ENCODE assay signal across 9 cellular contexts in the genomic region with DNA sequence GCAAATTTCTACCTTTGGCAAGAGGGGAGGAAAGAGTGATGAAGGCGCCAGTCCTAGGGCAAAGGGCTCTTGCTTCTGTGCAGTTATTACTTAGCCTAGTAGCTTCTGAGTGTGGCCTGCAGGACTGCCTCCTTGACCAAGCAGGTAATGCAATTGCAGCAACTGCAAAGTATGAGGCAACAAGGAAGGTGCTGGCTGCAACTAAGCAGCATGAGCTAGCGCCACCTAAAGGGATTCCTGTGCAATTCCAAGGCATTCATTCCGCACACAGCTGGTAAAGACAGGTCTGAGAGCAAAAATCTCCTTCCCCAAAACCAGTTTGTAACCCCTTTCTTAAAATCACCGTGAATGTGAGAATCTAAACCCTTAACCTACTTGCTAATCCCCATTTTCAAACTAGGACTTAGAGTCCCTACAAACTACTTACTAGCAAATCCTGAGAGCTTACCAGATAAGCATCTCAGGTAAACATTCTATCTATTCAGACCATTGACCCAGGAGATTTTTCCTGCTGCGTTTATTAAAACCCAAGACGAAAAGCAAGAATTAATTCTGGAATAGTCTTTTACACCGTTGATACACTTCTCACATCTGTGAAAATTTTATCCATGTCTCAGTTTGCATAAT.
A peak's percentile ranks its signal among the peaks of the same experiment; 100 is the strongest.
DNase-seq lines count a peak whose midpoint lies in the region; ATAC-seq, FAIRE-seq and TF ChIP-seq lines count a peak whose summit lies in the region.
"Had no signal": no experiment of that assay in that cellular context is flagged by ENCODE, and none has a peak within 500 bp of the region (broad histone marks: within the 10 kb centered on the region; RNA-seq: fewer than 3 reads in every experiment).

No MANE protein-coding gene starts in this region.

- TF ChIP-seq CTCF in D721Med (IDR thresholded peaks at IDR 0.05; ENCODE audit: insufficient read depth, missing control alignments) (peak; percentile 73), RWPE1 (conservative IDR thresholded peaks at IDR 0.05; ENCODE audit: low read depth) (peak; percentile 15; the same call in 1 of the 2 replicates), keratinocyte (optimal IDR thresholded peaks at IDR 0.05 in 1 of 3, IDR thresholded peaks at IDR 0.05 in 1 of 3, conservative IDR thresholded peaks at IDR 0.05 in 1 of 3; ENCODE audit: extremely low read depth in 1 of 3, insufficient read depth in 2 of 3, low read length in 3 of 3) (peak; percentile 53 to 76 (median 56))

- H3K4me2 ChIP-seq in keratinocyte (ENCODE audit: control insufficient read depth, extremely low read depth, insufficient read depth, low read depth, low read length), result no peak overlapping the region

- H3K27ac ChIP-seq in RWPE1 (no peak overlapping the region), keratinocyte (ENCODE audit: control insufficient read depth, insufficient read depth, low read length) (no peak overlapping the region)

- no peaks in the 10 kb centered on the region for H3K4me1 ChIP-seq in keratinocyte (ENCODE audit: control insufficient read depth, extremely low read depth, insufficient read depth, low read length)

- FAIRE-seq in D721Med (lab: Jason Lieb, UNC) (peak; percentile 93), keratinocyte (lab: Jason Lieb, UNC) (no peak)
- FAIRE-seq: endometrium had no signal

- H4K20me1 ChIP-seq in keratinocyte (ENCODE audit: control insufficient read depth, extremely low read depth, insufficient read depth, low read length), result no peaks in the 10 kb centered on the region

- dilution Hi-C loops in keratinocyte (cut with MboI; ENCODE audit: extremely low pct_ligation_motif_present, low sequenced_read_pairs), result no loop called here

- H3K9me1 ChIP-seq in keratinocyte (ENCODE audit: control insufficient read depth, extremely low read depth, insufficient read depth, low read length), result no peaks in the 10 kb centered on the region

- CTCF ChIA-PET in RWPE1 (lab: Yijun Ruan, JAX), result interaction anchor here (1.5 kb wide), 1 partner anchor 19 kb away, joined by 3 read pairs; no protein-coding TSS in a partner anchor

- H3K9me3 ChIP-seq in keratinocyte (ENCODE audit: control insufficient read depth, low read depth, low read length), result no peaks in the 10 kb centered on the region

- H3K27me3 ChIP-seq in keratinocyte (ENCODE audit: control insufficient read depth, extremely low read depth, insufficient read depth, low read length), result no peaks in the 10 kb centered on the region

- no peak overlapping the region for H3K4me3 ChIP-seq in keratinocyte (ENCODE audit: control insufficient read depth in 2 of 3, extremely low read depth in 1 of 3, insufficient read depth in 2 of 3, low read depth in 1 of 3, low read length in 3 of 3)

- no peaks in the 10 kb centered on the region for H3K36me3 ChIP-seq in keratinocyte (ENCODE audit: control insufficient read depth in 2 of 2, extremely low read depth in 1 of 2, insufficient read depth in 2 of 2, low read length in 2 of 2)

- no peak overlapping the region for H3K9ac ChIP-seq in keratinocyte (ENCODE audit: control insufficient read depth, extremely low read depth, insufficient read depth, low read length)

- DNase-seq in D721Med (ENCODE audit: insufficient read length, low spot score) (no peak), RWPE1 (ENCODE audit: low spot score) (no peak), keratinocyte (ENCODE audit: low read depth, low spot score) (no peak), cerebellar nuclear complex (lab: John Stamatoyannopoulos, UW) (no peak)
- no peak for DNase-seq in stimulated activated CD4-positive, alpha-beta T cell treated with anti-CD3 and anti-CD28 coated beads, Interleukin-2, amount 100 ng/mL, for 48 hours

- no peaks in the 10 kb centered on the region for H3K79me2 ChIP-seq in keratinocyte (ENCODE audit: control insufficient read depth, insufficient read depth, low read length)

- no peak overlapping the region for H2AFZ ChIP-seq in keratinocyte (ENCODE audit: control insufficient read depth, low read length)

- POLR2A ChIA-PET in RWPE1 (lab: Yijun Ruan, JAX; ENCODE audit: low non-redundant PET), result no interaction called here

- ATAC-seq in HG03432 (IDR thresholded peaks at IDR 0.05; ENCODE audit: unreplicated experiment) (peak; percentile 40), GM21529 (IDR thresholded peaks at IDR 0.05; ENCODE audit: unreplicated experiment) (no peak), HG02981 (IDR thresholded peaks at IDR 0.05; ENCODE audit: unreplicated experiment) (no peak)

Comparison
In these comparisons a context has a peak if more than half of its experiments do, and no peak if none do; other contexts are left out.
1. CTCF ChIP-seq: peak in every context shown above with its lines; median percentile 73 in D721Med; 56 in keratinocyte; 15 in RWPE1.